20 cellular contexts compared by ENCODE assay signal in the genomic region with DNA sequence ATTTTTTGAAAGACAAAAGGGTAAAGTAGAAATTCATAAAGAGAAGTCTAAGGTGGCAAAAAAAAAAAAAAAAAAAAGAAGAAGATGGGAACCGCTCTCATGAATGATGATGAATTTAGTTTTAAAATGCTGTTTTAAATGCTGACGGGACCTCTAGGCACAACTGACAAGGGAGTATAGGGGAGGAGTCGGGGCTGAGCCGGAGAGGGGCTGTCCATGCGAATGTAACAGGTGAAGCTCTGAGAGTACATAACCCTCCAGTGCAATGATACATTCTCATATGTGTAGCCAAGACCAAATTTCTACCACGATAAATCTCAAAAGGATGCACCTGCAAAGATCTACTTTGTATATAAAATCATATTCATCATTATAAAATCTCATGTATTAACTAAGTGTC.
DNase-seq lines count a peak whose midpoint lies in the region; ATAC-seq, FAIRE-seq and TF ChIP-seq lines count a peak whose summit lies in the region.
"Had no signal": no experiment of that assay in that cellular context is flagged by ENCODE, and none has a peak within 500 bp of the region (broad histone marks: within the 10 kb centered on the region; RNA-seq: fewer than 3 reads in every experiment).

No MANE protein-coding gene starts in this region.

- no peak for FAIRE-seq in kidney (lab: Jason Lieb, UNC)
- FAIRE-seq in GM19239 (lab: Jason Lieb, UNC): no peak
- FAIRE-seq: GM12878 had no signal

- no peaks in the 10 kb centered on the region for H3K9me3 ChIP-seq in PC-3 (ENCODE audit: low read length)
- H3K9me3 ChIP-seq in osteoblast (ENCODE audit: low read depth, low read length): no peaks in the 10 kb centered on the region
- no peaks in the 10 kb centered on the region for H3K9me3 ChIP-seq in kidney (ENCODE audit: control insufficient read depth in 1 of 2, low read length in 2 of 2)
- H3K9me3 ChIP-seq: Caco-2, HAP-1 had no signal

- POLR2A ChIA-PET in PC-3 (lab: Charles Lee; ENCODE audit: unreplicated experiment): no interaction called here

- H3K4me3 ChIP-seq in GM23338 (no peak overlapping the region), PC-3 (ENCODE audit: low read length) (no peak overlapping the region), osteoblast (ENCODE audit: insufficient read depth, low read length) (no peak overlapping the region), kidney (ENCODE audit: low read length in 2 of 2) (no peak overlapping the region)
- H3K4me3 ChIP-seq: BLaER1, GM12878, HAP-1 had no signal

- no peak overlapping the region for H3K27ac Mint-ChIP-seq in GM23338
- peak overlapping the region in 3 of 5 experiments; percentile 3 to 48 (median 32) for H3K27ac Mint-ChIP-seq in brain
- H3K27ac Mint-ChIP-seq: B cell; CD4-positive, CD25-positive, alpha-beta regulatory T cell; CD8-positive, alpha-beta T cell; HFFc6 had no signal

- 0 out of 2 replicates have a peak overlapping the region, but pooled peaks have one; percentile 32 for H3K9ac ChIP-seq in PC-3 (ENCODE audit: low read length)
- H3K9ac ChIP-seq in kidney (ENCODE audit: low read length in 2 of 2): no peak overlapping the region
- H3K9ac ChIP-seq: BLaER1 had no signal

- no peaks in the 10 kb centered on the region for H3F3A ChIP-seq in GM23338 (replicated peaks; ENCODE audit: low read depth)
- no peaks in the 10 kb centered on the region for H3F3A ChIP-seq in PC-3 (ENCODE audit: low read length, unreplicated experiment)

- no peak overlapping the region for H3K4me2 ChIP-seq in GM23338
- no peak overlapping the region for H3K4me2 ChIP-seq in PC-3 (ENCODE audit: low read length)
- H3K4me2 ChIP-seq in osteoblast (ENCODE audit: insufficient read depth, low read length): no peak overlapping the region
- H3K4me2 ChIP-seq: BLaER1 had no signal

- H3K36me3 ChIP-seq in GM23338 (ENCODE audit: insufficient read depth) (no peaks in the 10 kb centered on the region), PC-3 (ENCODE audit: low read depth, low read length) (no peaks in the 10 kb centered on the region), osteoblast (ENCODE audit: insufficient read depth, low read length) (no peaks in the 10 kb centered on the region), kidney (ENCODE audit: control insufficient read depth in 1 of 2, insufficient read depth in 2 of 2, low read length in 2 of 2) (no peaks in the 10 kb centered on the region)
- H3K36me3 ChIP-seq: BLaER1, HAP-1 had no signal

- no peak overlapping the region for H3K4me3 Mint-ChIP-seq in GM23338
- no peak overlapping the region for H3K4me3 Mint-ChIP-seq in brain
- H3K4me3 Mint-ChIP-seq: B cell; CD4-positive, CD25-positive, alpha-beta regulatory T cell; CD8-positive, alpha-beta T cell; HFFc6 had no signal

- TF ChIP-seq CTCF in GM23338 (conservative IDR thresholded peaks at IDR 0.05; ENCODE audit: low read depth in 2 of 2) (no peak), PC-3 (conservative IDR thresholded peaks at IDR 0.05; ENCODE audit: low read depth, low read length) (no peak), brain (conservative IDR thresholded peaks at IDR 0.05) (no peak), osteoblast (IDR thresholded peaks at IDR 0.05; ENCODE audit: extremely low read depth, low read depth, low read length) (no peak), kidney (IDR thresholded peaks at IDR 0.05; ENCODE audit: borderline replicate concordance, extremely low read depth, insufficient read depth) (no peak)

- intact Hi-C loops in PC-3 (cut with micrococcal nuclease) (loop anchor here (5.0 to 10.0 kb wide), 6 partner anchors 53 to 763 kb away; no protein-coding TSS in a partner anchor), sciatic nerve (cut with DNase I) (no loop called here), kidney (cut with DNase I) (no loop called here)

- H3K9me3 Mint-ChIP-seq in GM23338 (no peaks in the 10 kb centered on the region), brain (peaks cover 1 to 10% (median 5%) of the 10 kb centered on the region in 5 experiments)
- H3K9me3 Mint-ChIP-seq: CD8-positive, alpha-beta T cell; HFFc6 had no signal

- CTCF ChIA-PET in PC-3 (lab: Charles Lee): no interaction called here

- H3K27ac ChIP-seq in GM23338 (ENCODE audit: low read depth) (no peak overlapping the region), PC-3 (ENCODE audit: low read length) (no peak overlapping the region), osteoblast (ENCODE audit: low read depth, low read length) (no peak overlapping the region), kidney (ENCODE audit: low read depth in 2 of 2, low read length in 2 of 2) (no peak overlapping the region)
- H3K27ac ChIP-seq: BLaER1, C4-2B had no signal

- BruUV-seq in PC-3 (replicated peaks; lab: Mats Ljungman, UMichigan): no TSS peak

- H3K4me1 Mint-ChIP-seq in GM23338 (peaks cover 8% of the 10 kb centered on the region; the same call in 2 of the 3 replicates), brain (peaks cover 39% of the 10 kb centered on the region)
- H3K4me1 Mint-ChIP-seq: B cell; CD4-positive, CD25-positive, alpha-beta regulatory T cell had no signal

- H4K20me1 ChIP-seq in GM23338 (replicated peaks; ENCODE audit: insufficient read depth) (no peaks in the 10 kb centered on the region), PC-3 (ENCODE audit: low read length) (no peaks in the 10 kb centered on the region), osteoblast (ENCODE audit: insufficient read depth, low read length) (no peaks in the 10 kb centered on the region)
- H4K20me1 ChIP-seq: BLaER1 had no signal

- no peaks in the 10 kb centered on the region for H3K4me1 ChIP-seq in GM23338 (ENCODE audit: insufficient read depth)
- peaks cover 40% of the 10 kb centered on the region for H3K4me1 ChIP-seq in PC-3 (ENCODE audit: insufficient read depth, low read length)
- peaks cover 37% of the 10 kb centered on the region for H3K4me1 ChIP-seq in osteoblast (ENCODE audit: insufficient read depth, low read length)
- peaks cover 5 to 10% of the 10 kb centered on the region in 2 donors for H3K4me1 ChIP-seq in kidney (ENCODE audit: control insufficient read depth in 1 of 2, insufficient read depth in 1 of 2, low read depth in 1 of 2, low read length in 2 of 2)
- H3K4me1 ChIP-seq: BLaER1, HAP-1 had no signal

- peak; percentile 52; the same call in 2 of the 3 replicates for ATAC-seq in GM23338
- no peak for ATAC-seq in PC-3
- peak; percentile 28 for ATAC-seq in sciatic nerve
- no peak for ATAC-seq in HG03432 (IDR thresholded peaks at IDR 0.05; ENCODE audit: unreplicated experiment)
- ATAC-seq: CD8-positive, alpha-beta T cell had no signal

- no peak overlapping the region for H2AFZ ChIP-seq in GM23338
- no peak overlapping the region for H2AFZ ChIP-seq in PC-3 (ENCODE audit: low read length)
- H2AFZ ChIP-seq in osteoblast (ENCODE audit: low read length): no peak overlapping the region

- H3K9me2 ChIP-seq in GM23338 (ENCODE audit: insufficient read depth): no peaks in the 10 kb centered on the region
- no peaks in the 10 kb centered on the region for H3K9me2 ChIP-seq in PC-3 (replicated peaks; ENCODE audit: low read length)

- H3K36me3 Mint-ChIP-seq in GM23338 (ENCODE audit: low read depth) (no peaks in the 10 kb centered on the region), brain (peaks cover 2% of the 10 kb centered on the region)
- H3K36me3 Mint-ChIP-seq: CD4-positive, CD25-positive, alpha-beta regulatory T cell; CD8-positive, alpha-beta T cell had no signal

- H3K79me2 ChIP-seq in GM23338 (replicated peaks; ENCODE audit: insufficient read depth): no peaks in the 10 kb centered on the region
- H3K79me2 ChIP-seq in PC-3 (ENCODE audit: low read length): no peaks in the 10 kb centered on the region
- H3K79me2 ChIP-seq in osteoblast (ENCODE audit: insufficient read depth, low read length): peaks cover 5% of the 10 kb centered on the region

- H3K27me3 ChIP-seq in GM23338 (ENCODE audit: insufficient read depth) (no peaks in the 10 kb centered on the region), PC-3 (ENCODE audit: low read length) (no peaks in the 10 kb centered on the region), osteoblast (ENCODE audit: insufficient read depth, low read length) (no peaks in the 10 kb centered on the region)
- H3K27me3 ChIP-seq: BLaER1 had no signal

- DNase-seq in GM23338 (ENCODE audit: low spot score): no peak
- DNase-seq in PC-3: no peak
- no peak for DNase-seq in sciatic nerve (ENCODE audit: low spot score)
- DNase-seq in osteoblast (ENCODE audit: insufficient read length, low spot score, missing footprints): no peak
- DNase-seq in kidney: no peak
- DNase-seq in GM19239 (ENCODE audit: insufficient read length, low spot score): no peak
- DNase-seq: CD8-positive, alpha-beta T cell; DMS79; GDM1; GOT3 had no signal

- H3K27me3 Mint-ChIP-seq in GM23338 (ENCODE audit: insufficient read depth, low read depth, poor library complexity) (peaks cover 2% of the 10 kb centered on the region), brain (peaks cover 6% of the 10 kb centered on the region)

TF ChIP-seq in GM23338, 12 proteins besides CTCF, POLR2A, EP300 and RAD21:
- no peak for TF ChIP-seq EZH2phosphoT487 (IDR thresholded peaks at IDR 0.05; ENCODE audit: unreplicated experiment)
- TF ChIP-seq, protein P1, sequence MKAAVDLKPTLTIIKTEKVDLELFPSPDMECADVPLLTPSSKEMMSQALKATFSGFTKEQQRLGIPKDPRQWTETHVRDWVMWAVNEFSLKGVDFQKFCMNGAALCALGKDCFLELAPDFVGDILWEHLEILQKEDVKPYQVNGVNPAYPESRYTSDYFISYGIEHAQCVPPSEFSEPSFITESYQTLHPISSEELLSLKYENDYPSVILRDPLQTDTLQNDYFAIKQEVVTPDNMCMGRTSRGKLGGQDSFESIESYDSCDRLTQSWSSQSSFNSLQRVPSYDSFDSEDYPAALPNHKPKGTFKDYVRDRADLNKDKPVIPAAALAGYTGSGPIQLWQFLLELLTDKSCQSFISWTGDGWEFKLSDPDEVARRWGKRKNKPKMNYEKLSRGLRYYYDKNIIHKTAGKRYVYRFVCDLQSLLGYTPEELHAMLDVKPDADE (IDR thresholded peaks at IDR 0.05): no peak
- TF ChIP-seq JUNB (IDR thresholded peaks at IDR 0.05; ENCODE audit: unreplicated experiment): no peak
- no peak for TF ChIP-seq CREB1 (CRISPR knock-in tag; IDR thresholded peaks at IDR 0.05; ENCODE audit: low read depth)
- TF ChIP-seq NANOG (IDR thresholded peaks at IDR 0.05; ENCODE audit: borderline replicate concordance): no peak
- no peak for TF ChIP-seq ZNF114 (CRISPR knock-in tag; IDR thresholded peaks at IDR 0.05)

Comparison
In these comparisons a context has a peak if more than half of its experiments do, and no peak if none do; other contexts are left out.
1. ATAC-seq: peak in GM23338 (single experiment) and sciatic nerve (single experiment); none in PC-3 (single experiment) and HG03432 (single experiment).